ENCODE assay signal across 10 cellular contexts in the genomic region with DNA sequence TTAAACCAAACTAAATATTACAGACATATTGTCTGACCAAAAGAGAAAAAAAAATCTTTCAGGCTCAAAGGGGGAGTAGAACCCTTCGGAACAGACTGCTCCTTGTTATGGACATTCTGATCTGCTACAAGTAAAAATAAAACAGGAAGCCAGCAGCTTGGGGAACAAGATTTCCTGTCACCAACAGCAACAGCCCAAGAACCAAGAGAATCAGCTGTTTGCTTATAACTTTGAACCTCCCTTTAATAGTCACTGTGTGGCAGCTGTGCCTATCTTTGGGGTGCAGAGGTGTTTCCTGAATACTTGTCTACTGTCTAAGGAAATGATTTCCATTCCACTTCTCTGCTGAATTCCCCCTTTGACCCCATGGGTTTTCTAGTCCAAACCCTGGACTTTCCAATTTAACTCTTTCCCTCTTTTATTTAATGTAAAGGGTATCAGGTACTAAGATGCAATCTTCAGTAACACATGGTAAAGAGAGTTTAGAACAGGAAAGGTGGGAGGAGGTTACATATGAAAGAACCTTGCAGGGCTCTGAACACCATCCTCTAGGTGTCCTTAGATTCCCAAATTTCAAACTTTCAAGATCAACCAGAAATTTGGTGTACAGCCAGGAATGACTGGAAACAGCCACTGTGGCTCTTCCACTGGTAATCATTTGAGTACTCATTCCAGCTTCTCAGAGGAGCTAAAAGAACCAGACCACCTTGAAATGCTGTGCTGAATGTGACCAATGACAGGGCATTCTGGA. TPM values are rescaled to one million over a fixed set of nuclear protein-coding genes. Genes with fewer than 3 reads are reported as not detected.
DNase-seq lines count a peak whose midpoint lies in the region; ATAC-seq and TF ChIP-seq lines count a peak whose summit lies in the region.
"Had no signal": no experiment of that assay in that cellular context is flagged by ENCODE, and none has a peak within 500 bp of the region (broad histone marks: within the 10 kb centered on the region; RNA-seq: fewer than 3 reads in every experiment).

No MANE protein-coding gene starts in this region.

- H3K27me3 ChIP-seq in adrenal gland (no peaks in the 10 kb centered on the region), layer of hippocampus (ENCODE audit: control insufficient read depth, insufficient read depth, low read length) (no peaks in the 10 kb centered on the region), tibial artery (no peaks in the 10 kb centered on the region)

- peaks cover 0 to 6% of the 10 kb centered on the region in 2 donors for H3K36me3 Mint-ChIP-seq in activated T-cell treated with anti-CD3 and anti-CD28 coated beads, Interleukin-2, amount 50 U/mL, for 72 hours (ENCODE audit: insufficient read depth in 2 of 2)

- TF ChIP-seq CTCF in adrenal gland (IDR thresholded peaks at IDR 0.05) (peak in 1 of 6 experiments; percentile 4), tibial artery (IDR thresholded peaks at IDR 0.05) (no peak)

- no peaks in the 10 kb centered on the region for H3K27me3 Mint-ChIP-seq in activated T-cell treated with anti-CD3 and anti-CD28 coated beads, Interleukin-2, amount 50 U/mL, for 72 hours (ENCODE audit: low read depth)

- no peak for TF ChIP-seq POLR2A in adrenal gland (IDR thresholded peaks at IDR 0.05)

- H3K27ac ChIP-seq in adrenal gland, result peak overlapping the region; percentile 31 to 79 (median 35)
- peak overlapping the region; percentile 77 for H3K27ac ChIP-seq in layer of hippocampus (ENCODE audit: low read depth, low read length)
- peak overlapping the region; percentile 86 to 89 for H3K27ac ChIP-seq in tibial artery
- H3K27ac ChIP-seq: C4-2B had no signal

- peaks cover 48 to 90% of the 10 kb centered on the region in 2 donors for H3K4me1 ChIP-seq in adrenal gland (replicated peaks in 1 of 2)
- H3K4me1 ChIP-seq in tibial artery, result peaks cover 0 to 97% (median 82%) of the 10 kb centered on the region in 4 donors

- peak; percentile 30 for ATAC-seq in activated T-cell treated with anti-CD3 and anti-CD28 coated beads, Interleukin-2, amount 50 U/mL, for 72 hours (replicated peaks in 1 of 2)

- peak overlapping the region; percentile 92 for H3K27ac Mint-ChIP-seq in activated T-cell treated with anti-CD3 and anti-CD28 coated beads, Interleukin-2, amount 50 U/mL, for 72 hours

- H3K9me3 Mint-ChIP-seq in activated T-cell treated with anti-CD3 and anti-CD28 coated beads, Interleukin-2, amount 50 U/mL, for 72 hours, result no peaks in the 10 kb centered on the region

- WGBS in adrenal gland, 4 donors, result 25 to 56% (median 41%) methylated on average over 1 of the region's 1 CpG

- H3K36me3 ChIP-seq in adrenal gland (replicated peaks in 1 of 2) (no peaks in the 10 kb centered on the region), tibial artery (peaks cover 0 to 6% (median 6%) of the 10 kb centered on the region in 3 donors)

- intact Hi-C loops in adrenal gland (cut with DNase I) (loop anchor here in 1 of 2 donors (10.0 kb wide), 1 partner anchor 54 kb away; no protein-coding TSS in a partner anchor), tibial artery (cut with DNase I; ENCODE audit: low total_unique reads) (loop anchor here (10.0 kb wide), 1 partner anchor 64 kb away; a partner anchor contains a TSS)

- H3K4me3 ChIP-seq in adrenal gland, result no peak overlapping the region
- H3K4me3 ChIP-seq in tibial artery, result no peak overlapping the region

- H3K9me3 ChIP-seq in adrenal gland (replicated peaks in 1 of 3) (no peaks in the 10 kb centered on the region), tibial artery (no peaks in the 10 kb centered on the region)

- H3K4me1 Mint-ChIP-seq in activated T-cell treated with anti-CD3 and anti-CD28 coated beads, Interleukin-2, amount 50 U/mL, for 72 hours (ENCODE audit: low read depth), result peaks cover 77% of the 10 kb centered on the region

- no peak for DNase-seq in activated T-cell treated with anti-CD3 and anti-CD28 coated beads, Interleukin-2, amount 50 U/mL, for 72 hours
- no peak for DNase-seq in activated T-cell treated with anti-CD3 and anti-CD28 coated beads for 4 hours
- DNase-seq in adrenal gland, result peak in 2 of 7 donors; percentile 21 to 56
- DNase-seq in tibial artery, result peak in 1 of 2 donors; percentile 51
- DNase-seq in mucosa of gallbladder (ENCODE audit: low spot score), result no peak
- DNase-seq in stimulated activated CD4-positive, alpha-beta T cell treated with anti-CD3 and anti-CD28 coated beads, Interleukin-4, amount 100 ng/mL, for 1 hour, result no peak
- DNase-seq in NCI-H1930 (lab: John Stamatoyannopoulos, UW), result no peak

- H3K4me3 Mint-ChIP-seq in activated T-cell treated with anti-CD3 and anti-CD28 coated beads, Interleukin-2, amount 50 U/mL, for 72 hours, result peak overlapping the region; percentile 15 to 71

RNA-seq across cellular contexts. Expression of a gene that starts 38.7 kb away (rescaled TPM):
- under 1 TPM; 0.81 to 0.91 TPM for total RNA-seq in activated T-cell treated with anti-CD3 and anti-CD28 coated beads, Interleukin-2, amount 50 U/mL, for 72 hours
- 1 to 10 TPM in 2 of 8 donors, under 1 TPM in 1, not detected in 5; 0.19 to 2.0 (median 1.1) TPM for total RNA-seq in adrenal gland
- 1 to 10 TPM in 1 of 3 donors, under 1 TPM in 2; 0.40 to 1.0 (median 0.64) TPM for polyA plus RNA-seq in adrenal gland
- total RNA-seq in mucosa of gallbladder, result 0.09 TPM

RNA-seq across cellular contexts. Expression of a gene that starts 47.9 kb away (rescaled TPM):
- not detected for total RNA-seq in activated T-cell treated with anti-CD3 and anti-CD28 coated beads, Interleukin-2, amount 50 U/mL, for 72 hours
- 1 to 10 TPM in 1 of 8 donors, under 1 TPM in 2, not detected in 5; 0.18 to 2.6 (median 0.65) TPM for total RNA-seq in adrenal gland
- under 1 TPM in 2 of 3 donors, not detected in 1; 0.13 to 0.16 TPM for polyA plus RNA-seq in adrenal gland
- 5.4 TPM for total RNA-seq in mucosa of gallbladder
- total RNA-seq: T-helper 1 cell treated with Interleukin-12 subunit alpha and Interleukin-12 subunit beta and Interleukin-4 antibody, amounts not matched to agents 30 ng/mL and 1 ng/mL, for 36 hours had no signal

RNA-seq across cellular contexts. Expression of a gene that starts 56.5 kb away (rescaled TPM):
- total RNA-seq in activated T-cell treated with anti-CD3 and anti-CD28 coated beads, Interleukin-2, amount 50 U/mL, for 72 hours, result not detected
- total RNA-seq in adrenal gland (10 to 100 TPM; 14.8 to 83.3 (median 44.8) TPM), mucosa of gallbladder (3.5 TPM)
- polyA plus RNA-seq in adrenal gland, result 10 to 100 TPM; 17.0 to 72.8 (median 23.2) TPM
- total RNA-seq: T-helper 1 cell treated with Interleukin-12 subunit alpha and Interleukin-12 subunit beta and Interleukin-4 antibody, amounts not matched to agents 30 ng/mL and 1 ng/mL, for 36 hours had no signal

RNA-seq across cellular contexts. Expression of a gene that starts 58.9 kb away (rescaled TPM):
- total RNA-seq in activated T-cell treated with anti-CD3 and anti-CD28 coated beads, Interleukin-2, amount 50 U/mL, for 72 hours, result 100 to 1,000 TPM; 146 to 197 TPM
- 100 to 1,000 TPM in 4 of 8 donors, 10 to 100 TPM in 4; 47.3 to 159 (median 93.4) TPM for total RNA-seq in adrenal gland
- 10 to 100 TPM; 18.9 to 94.6 (median 29.0) TPM for polyA plus RNA-seq in adrenal gland
- 124 TPM for total RNA-seq in mucosa of gallbladder

Comparison
In these comparisons a context has a peak if more than half of its experiments do, and no peak if none do; other contexts are left out.
1. H3K27ac ChIP-seq: peak in every context shown above with its lines; median percentile 88 in tibial artery; 77 in layer of hippocampus; 35 in adrenal gland.